ENCODE assay signal across 9 cellular contexts in the genomic region with DNA sequence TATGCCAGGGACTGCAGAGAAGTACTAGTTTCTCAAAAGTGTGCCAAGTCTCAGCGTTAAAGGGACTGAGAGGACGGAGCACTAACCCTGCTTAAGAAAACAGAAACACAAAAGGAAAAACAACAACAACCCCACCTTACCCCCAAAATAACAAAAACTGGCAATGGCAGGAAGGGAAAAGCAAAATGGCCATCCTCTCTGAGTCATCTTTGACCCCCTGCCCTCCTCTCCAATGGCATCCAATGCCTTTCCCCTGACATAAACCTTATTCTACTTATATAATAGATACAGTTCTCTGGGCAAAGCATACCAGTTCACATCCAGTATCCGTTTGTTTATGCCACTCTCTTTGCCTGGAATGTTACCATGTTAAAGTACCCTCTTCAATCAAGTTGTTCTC. TPM values are rescaled to one million over a fixed set of nuclear protein-coding genes. Genes with fewer than 3 reads are reported as not detected.
A peak's percentile ranks its signal among the peaks of the same experiment; 100 is the strongest.
DNase-seq lines count a peak whose midpoint lies in the region; ATAC-seq, FAIRE-seq and TF ChIP-seq lines count a peak whose summit lies in the region.
"Had no signal": no experiment of that assay in that cellular context is flagged by ENCODE, and none has a peak within 500 bp of the region (broad histone marks: within the 10 kb centered on the region; RNA-seq: fewer than 3 reads in every experiment).

No MANE protein-coding gene starts in this region.

- TF ChIP-seq POLR2A in IMR-90 (IDR thresholded peaks at IDR 0.05; ENCODE audit: low read depth, low read length) (no peak), H54 (IDR thresholded peaks at IDR 0.05; ENCODE audit: low read depth, low read length) (no peak)

- dilution Hi-C loops in IMR-90 (cut with HindIII; ENCODE audit: low sequenced_read_pairs, unreplicated experiment), result no loop called here

- no peak for ATAC-seq in IMR-90 (ENCODE audit: low read depth)
- ATAC-seq in GM19023 (IDR thresholded peaks at IDR 0.05; ENCODE audit: unreplicated experiment), result no peak
- no peak for ATAC-seq in GM21529 (IDR thresholded peaks at IDR 0.05; ENCODE audit: unreplicated experiment)

- H3K9ac ChIP-seq in IMR-90 (ENCODE audit: low read depth, low read length), result no peak overlapping the region

- no peak for DNase-seq in CD8-positive, alpha-beta memory T cell
- DNase-seq in IMR-90, result peak; percentile 15
- peak; percentile 8 for DNase-seq in astrocyte of the hippocampus (ENCODE audit: low read depth, low spot score)
- no peak for DNase-seq in mesothelial cell of epicardium (ENCODE audit: low spot score in 2 of 2, unreplicated experiment in 2 of 2)
- DNase-seq in H54 (ENCODE audit: insufficient read length, low spot score), result no peak
- no peak for DNase-seq in NCI-H2196 treated with DMSO at 0.1 percent for 48 hours (lab: John Stamatoyannopoulos, UW; ENCODE audit: unreplicated experiment)
- DNase-seq: NCI-H774 had no signal

- 60% methylated on average over 1 of the region's 3 CpGs; no CpG with 5 or more reads in 1 of the 2 experiments for WGBS in IMR-90 (ENCODE audit: extremely low coverage in 2 of 2, insufficient read length in 1 of 2), 2 experiments

- H3K4me2 ChIP-seq in IMR-90 (ENCODE audit: low read depth, low read length), result peak overlapping the region; percentile 5; the same call in 1 of the 2 replicates

- no peak overlapping the region for H3K56ac ChIP-seq in IMR-90 (ENCODE audit: extremely low read depth, insufficient read depth, low read length)

- H4K91ac ChIP-seq in IMR-90 (ENCODE audit: insufficient read depth, low read depth, low read length), result no peak overlapping the region

- no peak overlapping the region for H2BK5ac ChIP-seq in IMR-90 (ENCODE audit: low read depth, low read length, poor library complexity, severe bottlenecking)

- no peak overlapping the region for H2BK20ac ChIP-seq in IMR-90 (ENCODE audit: low read depth, low read length)

- peaks cover 51 to 65% (median 60%) of the 10 kb centered on the region in 3 donors for H3K4me1 Mint-ChIP-seq in CD8-positive, alpha-beta memory T cell
- peaks cover 28% of the 10 kb centered on the region for H3K4me1 Mint-ChIP-seq in mesothelial cell of epicardium

- peak overlapping the region in 7 of 8 donors; percentile 66 to 99 (median 98) for H3K27ac Mint-ChIP-seq in CD8-positive, alpha-beta memory T cell
- H3K27ac Mint-ChIP-seq in mesothelial cell of epicardium, result no peak overlapping the region

- intact Hi-C loops in IMR-90 (cut with micrococcal nuclease), result no loop called here

- no peak overlapping the region for H4K5ac ChIP-seq in IMR-90 (ENCODE audit: low read depth, low read length)

- TF ChIP-seq CTCF in IMR-90 (conservative IDR thresholded peaks at IDR 0.05; ENCODE audit: low read depth, low read length) (no peak), mesothelial cell of epicardium (IDR thresholded peaks at IDR 0.05; ENCODE audit: unreplicated experiment) (no peak)

- POLR2A ChIA-PET in CD8-positive, alpha-beta memory T cell (lab: Charles Lee), result no interaction called here
- POLR2A ChIA-PET in IMR-90 (lab: Charles Lee; ENCODE audit: unreplicated experiment), result no interaction called here

- no peak overlapping the region for H3K4ac ChIP-seq in IMR-90 (ENCODE audit: low read depth, low read length)

- H2AK9ac ChIP-seq in IMR-90 (replicated peaks; ENCODE audit: low read depth, low read length, poor library complexity), result no peak overlapping the region

- no peak overlapping the region for H2BK15ac ChIP-seq in IMR-90 (ENCODE audit: low read depth, low read length)

- H2AFZ ChIP-seq in IMR-90 (replicated peaks; ENCODE audit: low read length, poor library complexity), result no peak overlapping the region

- no peaks in the 10 kb centered on the region for H4K20me1 ChIP-seq in IMR-90 (ENCODE audit: insufficient read depth, low read length)

- FAIRE-seq in H54 (lab: Jason Lieb, UNC), result no peak

- peak overlapping the region; percentile 94 to 98 (median 95) for H3K4me3 Mint-ChIP-seq in CD8-positive, alpha-beta memory T cell
- H3K4me3 Mint-ChIP-seq in mesothelial cell of epicardium, result peak overlapping the region; percentile 95

- H2AK5ac ChIP-seq in IMR-90 (ENCODE audit: low read depth, low read length), result no peak overlapping the region

- in situ Hi-C loops in IMR-90 (cut with MboI; ENCODE audit: low sequenced_read_pairs), result no loop called here

- no peak overlapping the region for H4K8ac ChIP-seq in IMR-90 (ENCODE audit: low read depth in 2 of 2, low read length in 2 of 2)

- peaks cover 32% of the 10 kb centered on the region for H3K4me1 ChIP-seq in CD8-positive, alpha-beta memory T cell (ENCODE audit: insufficient read depth, low read length)
- no peaks in the 10 kb centered on the region for H3K4me1 ChIP-seq in IMR-90 (ENCODE audit: control insufficient read depth, insufficient read depth, low read length)

- peaks cover 11 to 23% of the 10 kb centered on the region in 2 experiments for H3K79me1 ChIP-seq in IMR-90 (ENCODE audit: low read depth in 1 of 2, low read length in 2 of 2)

- no peaks in the 10 kb centered on the region for H3K36me3 ChIP-seq in CD8-positive, alpha-beta memory T cell (ENCODE audit: insufficient read depth, low read length)
- H3K36me3 ChIP-seq in IMR-90 (ENCODE audit: control insufficient read depth, insufficient read depth, low read length), result no peaks in the 10 kb centered on the region

- no peak overlapping the region for H2BK120ac ChIP-seq in IMR-90 (ENCODE audit: low read depth, low read length)

- H3K14ac ChIP-seq in IMR-90 (replicated peaks; ENCODE audit: low read depth, low read length), result no peak overlapping the region

- H3K9me3 Mint-ChIP-seq in CD8-positive, alpha-beta memory T cell, result no peaks in the 10 kb centered on the region
- peaks cover 9% of the 10 kb centered on the region for H3K9me3 Mint-ChIP-seq in mesothelial cell of epicardium

- H3K27me3 Mint-ChIP-seq in CD8-positive, alpha-beta memory T cell, result peaks cover 0 to 4% of the 10 kb centered on the region in 2 donors
- H3K27me3 Mint-ChIP-seq in mesothelial cell of epicardium (ENCODE audit: low read depth), result peaks cover 11% of the 10 kb centered on the region

- H3K23ac ChIP-seq in IMR-90 (ENCODE audit: low read depth, low read length), result no peak overlapping the region

- H3K36me3 Mint-ChIP-seq in CD8-positive, alpha-beta memory T cell, result peaks cover 0 to 27% (median 8%) of the 10 kb centered on the region in 3 donors
- H3K36me3 Mint-ChIP-seq in mesothelial cell of epicardium, result peaks cover 13% of the 10 kb centered on the region

- H3K4me3 ChIP-seq in CD8-positive, alpha-beta memory T cell (ENCODE audit: low read length), result peak overlapping the region; percentile 89
- H3K4me3 ChIP-seq in IMR-90 (ENCODE audit: insufficient read depth, low read depth, low read length), result no peak overlapping the region

- no peak overlapping the region for H3K18ac ChIP-seq in IMR-90 (ENCODE audit: low read depth, low read length)

- BruUV-seq in IMR-90 (replicated peaks; lab: Mats Ljungman, UMichigan), result no TSS peak

- CTCF ChIA-PET in CD8-positive, alpha-beta memory T cell (lab: Charles Lee), result no interaction called here
- CTCF ChIA-PET in IMR-90 (lab: Yijun Ruan, JAX), result no interaction called here

- H3K9me3 ChIP-seq in CD8-positive, alpha-beta memory T cell (ENCODE audit: low read length), result no peaks in the 10 kb centered on the region
- H3K9me3 ChIP-seq in IMR-90 (ENCODE audit: control insufficient read depth, insufficient read depth, low read length), result no peaks in the 10 kb centered on the region

- no peak overlapping the region for H3K27ac ChIP-seq in CD8-positive, alpha-beta memory T cell (ENCODE audit: low read depth, low read length)
- H3K27ac ChIP-seq in IMR-90 (ENCODE audit: insufficient read depth, low read length), result no peak overlapping the region

- no peaks in the 10 kb centered on the region for H3K9me1 ChIP-seq in IMR-90 (ENCODE audit: insufficient read depth, low read length)

- H3K27me3 ChIP-seq in CD8-positive, alpha-beta memory T cell (ENCODE audit: insufficient read depth, low read length, poor library complexity, severe bottlenecking), result no peaks in the 10 kb centered on the region
- H3K27me3 ChIP-seq in IMR-90 (ENCODE audit: control insufficient read depth, insufficient read depth, low read length), result no peaks in the 10 kb centered on the region

- no peak for TF ChIP-seq RAD21 in IMR-90 (IDR thresholded peaks at IDR 0.05; ENCODE audit: low read length)

TF ChIP-seq in IMR-90, 13 proteins besides CTCF, POLR2A, EP300 and RAD21:
- TF ChIP-seq, protein P1, sequence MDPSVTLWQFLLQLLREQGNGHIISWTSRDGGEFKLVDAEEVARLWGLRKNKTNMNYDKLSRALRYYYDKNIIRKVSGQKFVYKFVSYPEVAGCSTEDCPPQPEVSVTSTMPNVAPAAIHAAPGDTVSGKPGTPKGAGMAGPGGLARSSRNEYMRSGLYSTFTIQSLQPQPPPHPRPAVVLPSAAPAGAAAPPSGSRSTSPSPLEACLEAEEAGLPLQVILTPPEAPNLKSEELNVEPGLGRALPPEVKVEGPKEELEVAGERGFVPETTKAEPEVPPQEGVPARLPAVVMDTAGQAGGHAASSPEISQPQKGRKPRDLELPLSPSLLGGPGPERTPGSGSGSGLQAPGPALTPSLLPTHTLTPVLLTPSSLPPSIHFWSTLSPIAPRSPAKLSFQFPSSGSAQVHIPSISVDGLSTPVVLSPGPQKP (IDR thresholded peaks at IDR 0.05; ENCODE audit: borderline replicate concordance, low read depth, low read length), result no peak
- TF ChIP-seq MXI1 (IDR thresholded peaks at IDR 0.05; ENCODE audit: borderline replicate concordance, low read depth, low read length), result no peak
- TF ChIP-seq MAFK (IDR thresholded peaks at IDR 0.05; ENCODE audit: low read depth, low read length), result no peak
- no peak for TF ChIP-seq MAZ (IDR thresholded peaks at IDR 0.05; ENCODE audit: borderline replicate concordance, low read depth, low read length)
- TF ChIP-seq RCOR1 (IDR thresholded peaks at IDR 0.05; ENCODE audit: insufficient replicate concordance, low read length), result no peak
- TF ChIP-seq FOS (IDR thresholded peaks at IDR 0.05; ENCODE audit: low read depth, low read length), result no peak
- TF ChIP-seq CHD1 (IDR thresholded peaks at IDR 0.05; ENCODE audit: low read depth, low read length), result no peak
- TF ChIP-seq BHLHE40 (IDR thresholded peaks at IDR 0.05; ENCODE audit: low read depth, low read length), result no peak

RNA-seq across cellular contexts. Expression of a gene that starts 1.6 kb away (rescaled TPM):
- 10 to 100 TPM; 30.6 to 35.5 TPM for total RNA-seq in CD8-positive, alpha-beta memory T cell
- polyA plus RNA-seq in CD8-positive, alpha-beta memory T cell, result 40.3 TPM
- total RNA-seq in IMR-90 (2012; rRNA removed) (16.1 and 31.7 TPM in 2 replicates), mesothelial cell of epicardium (13.9 to 17.6 TPM (median 16.3 TPM) in 3 replicates)
- polyA plus RNA-seq in IMR-90 (2012; rRNA removed), result 6.4 and 6.8 TPM in 2 replicates
- polyA plus RNA-seq in IMR-90 (2012; cell fraction: cytosol; rRNA removed), result 1.7 and 1.9 TPM in 2 replicates
- polyA plus RNA-seq in IMR-90 (2012; cell fraction: nucleus; rRNA removed; ENCODE audit: low replicate concordance), result 1.5 and 9.3 TPM in 2 replicates

Comparison
In these comparisons a context has a peak if more than half of its experiments do, and no peak if none do; other contexts are left out.
1. DNase-seq: peak in IMR-90 (single experiment) and astrocyte of the hippocampus (single experiment); none in CD8-positive, alpha-beta memory T cell (0 of 5), mesothelial cell of epicardium (0 of 2), H54 (single experiment) and NCI-H2196 treated with DMSO at 0.1 percent for 48 hours (single experiment).